In genomic region chr20:36117638-36118037, GRCh38 we compare ENCODE assay signal across 22 cellular contexts. TPM values are rescaled to one million over a fixed set of nuclear protein-coding genes. Genes with fewer than 3 reads are reported as not detected.
DNase-seq lines count a peak whose midpoint lies in the region; ATAC-seq and TF ChIP-seq lines count a peak whose summit lies in the region.
"Had no signal": no experiment of that assay in that cellular context is flagged by ENCODE, and none has a peak within 500 bp of the region (broad histone marks: within the 10 kb centered on the region; RNA-seq: fewer than 3 reads in every experiment).

No MANE protein-coding gene starts in this region.

- H3K4me3 ChIP-seq in trophoblast cell (ENCODE audit: low read depth, low read length) (no peak overlapping the region), OCI-LY7 (ENCODE audit: low read depth, low read length, poor library complexity, severe bottlenecking) (no peak overlapping the region)
- H3K4me3 ChIP-seq: spleen had no signal

- DNase-seq in KBM-7 (peak; percentile 36), SKM-1 treated with dmso at 0.1 percent for 144 hours (lab: John Stamatoyannopoulos, UW; ENCODE audit: unreplicated experiment) (peak; percentile 67), left cardiac atrium (peak; percentile 47), trophoblast cell (no peak), cerebellar cortex (ENCODE audit: low spot score) (no peak), erythroblast (lab: John Stamatoyannopoulos, UW) (no peak), OCI-LY7 (ENCODE audit: low spot score) (no peak)
- DNase-seq: activated CD4-positive, alpha-beta T cell treated with anti-CD3 and anti-CD28 coated beads, Interleukin-2, amount 10 ng/mL, durations not matched to agents 24 days and 14 days; activated gamma-delta T cell treated with Interleukin-2 at 50 U/mL for 16 hours; activated naive CD8-positive, alpha-beta T cell treated with anti-CD3 and anti-CD28 coated beads, Interleukin-2, amount 50 U/mL, for 24 hours; activated T-cell treated with anti-CD3 and anti-CD28 coated beads, Interleukin-2, amount 50 U/mL, for 4 hours; effector CD8-positive, alpha-beta T cell; left colon; midbrain; natural killer cell; NCI-H1092; NCI-H187 treated with DMSO at 0.1 percent for 48 hours; NCI-H524 treated with DMSO at 0.1 percent for 48 hours; SHP77 treated with DMSO at 0.1 percent for 48 hours; spleen had no signal

- no peak for TF ChIP-seq CTCF in OCI-LY7 (conservative IDR thresholded peaks at IDR 0.05; ENCODE audit: low read length)

- H3K27me3 ChIP-seq in trophoblast cell (ENCODE audit: insufficient read depth, low read length) = no peaks in the 10 kb centered on the region
- H3K27me3 ChIP-seq: spleen had no signal

- no peak overlapping the region for H2AFZ ChIP-seq in trophoblast cell (ENCODE audit: insufficient read depth, low read length, poor library complexity)
- no peak overlapping the region for H2AFZ ChIP-seq in OCI-LY7 (ENCODE audit: low read length)

- no peaks in the 10 kb centered on the region for H4K20me1 ChIP-seq in OCI-LY7 (ENCODE audit: insufficient read depth, low read length)

- H3K36me3 ChIP-seq in trophoblast cell (ENCODE audit: control insufficient read depth in 1 of 2, insufficient read depth in 2 of 2, low read length in 2 of 2) (no peaks in the 10 kb centered on the region), OCI-LY7 (ENCODE audit: insufficient read depth, low read length) (no peaks in the 10 kb centered on the region)
- H3K36me3 ChIP-seq: spleen had no signal

- H3K4ac ChIP-seq in trophoblast cell (ENCODE audit: low read depth, low read length) = no peak overlapping the region

- peak overlapping the region; percentile 21 for H2BK120ac ChIP-seq in trophoblast cell (ENCODE audit: insufficient read depth, low read length, poor library complexity)

- intact Hi-C loops in left cardiac atrium (cut with DNase I) = no loop called here
- intact Hi-C loops in OCI-LY7 (cut with micrococcal nuclease; ENCODE audit: unreplicated experiment) = no loop called here

- H3K79me2 ChIP-seq in trophoblast cell (ENCODE audit: control insufficient read depth, insufficient read depth, low read length, poor library complexity) = no peaks in the 10 kb centered on the region
- H3K79me2 ChIP-seq in OCI-LY7 (ENCODE audit: insufficient read depth, low read depth, low read length) = no peaks in the 10 kb centered on the region

- H3K9ac ChIP-seq in trophoblast cell (ENCODE audit: low read length) = no peak overlapping the region

- CTCF ChIA-PET in OCI-LY7 (lab: Charles Lee; ENCODE audit: unreplicated experiment) = no interaction called here

- H3K18ac ChIP-seq in trophoblast cell (ENCODE audit: low read length) = no peak overlapping the region

- H3K9me3 ChIP-seq in trophoblast cell (ENCODE audit: insufficient read depth, low read depth, low read length) (no peaks in the 10 kb centered on the region), OCI-LY7 (ENCODE audit: low read length) (no peaks in the 10 kb centered on the region)
- H3K9me3 ChIP-seq: spleen had no signal

- no peak overlapping the region for H2BK5ac ChIP-seq in trophoblast cell (ENCODE audit: low read depth, low read length, poor library complexity)

- H2AK5ac ChIP-seq in trophoblast cell (ENCODE audit: low read length) = no peak overlapping the region

- no peak overlapping the region for H3K14ac ChIP-seq in trophoblast cell (ENCODE audit: low read length)

- POLR2A ChIA-PET in OCI-LY7 (lab: Charles Lee) = no interaction called here

- H2BK12ac ChIP-seq in trophoblast cell (ENCODE audit: low read length) = no peak overlapping the region

- no peak overlapping the region for H4K91ac ChIP-seq in trophoblast cell (ENCODE audit: low read depth, low read length)

- no TSS peak for BruUV-seq in OCI-LY7 (replicated peaks; lab: Mats Ljungman, UMichigan)

- H3K27ac ChIP-seq in trophoblast cell (ENCODE audit: low read depth, low read length) (no peak overlapping the region), OCI-LY7 (ENCODE audit: low read depth, low read length, poor library complexity, severe bottlenecking) (no peak overlapping the region)
- H3K27ac ChIP-seq: epithelial cell of prostate, spleen had no signal

- peaks cover 2% of the 10 kb centered on the region for H3K79me1 ChIP-seq in trophoblast cell (ENCODE audit: low read length)

- H3K4me2 ChIP-seq in trophoblast cell (ENCODE audit: low read length) = no peak overlapping the region
- no peak overlapping the region for H3K4me2 ChIP-seq in OCI-LY7 (ENCODE audit: low read length)

- H3K9me2 ChIP-seq in OCI-LY7 (ENCODE audit: insufficient read depth, low read length) = no peaks in the 10 kb centered on the region

- H4K8ac ChIP-seq in trophoblast cell (ENCODE audit: low read depth, low read length) = no peak overlapping the region

- in situ Hi-C loops in KBM-7 (cut with MboI; ENCODE audit: low pct_unique_long_range_greater_than_20kb, low sequenced_read_pairs) = no loop called here

- H3K4me1 ChIP-seq in trophoblast cell (ENCODE audit: control insufficient read depth in 1 of 2, insufficient read depth in 2 of 2, low read length in 2 of 2) = peaks cover 27% of the 10 kb centered on the region in 2 experiments
- peaks cover 34% of the 10 kb centered on the region for H3K4me1 ChIP-seq in OCI-LY7 (ENCODE audit: insufficient read depth, low read length, poor library complexity, severe bottlenecking)

- H3K23ac ChIP-seq in trophoblast cell (ENCODE audit: low read length) = no peak overlapping the region

- no peak for TF ChIP-seq POLR2A in erythroblast (IDR thresholded peaks at IDR 0.05; ENCODE audit: low read length)

- H4K12ac ChIP-seq in trophoblast cell (ENCODE audit: low read depth, low read length) = no peak overlapping the region

- peak; percentile 59 to 87 for ATAC-seq in left cardiac atrium
- ATAC-seq: activated naive CD8-positive, alpha-beta T cell treated with anti-CD3 and anti-CD28 coated beads, Interleukin-2, amount 50 U/mL, for 24 hours; activated T-cell treated with anti-CD3 and anti-CD28 coated beads, Interleukin-2, amount 50 U/mL, for 4 hours; natural killer cell had no signal

RNA-seq across cellular contexts. Expression of gene EPB41L1, which starts 36.9 kb away (rescaled TPM):
- total RNA-seq in left cardiac atrium (10 to 100 TPM; 20.5 to 32.1 TPM), OCI-LY7 (2022) (1.4 and 1.6 TPM in 2 replicates)
- polyA plus RNA-seq in trophoblast cell (2013) = 13.2 and 13.5 TPM in 2 replicates
- total RNA-seq in OCI-LY7 (2014; rRNA removed; shearing (Covaris generic)) = 0.26 and 0.54 TPM in 2 replicates
- polyA plus RNA-seq: CD14-positive monocyte had no signal

Comparison
In these comparisons a context has a peak if more than half of its experiments do, and no peak if none do; other contexts are left out.
1. DNase-seq: peak in KBM-7 (single experiment), SKM-1 treated with dmso at 0.1 percent for 144 hours (single experiment) and left cardiac atrium (single experiment); none in trophoblast cell (0 of 2), cerebellar cortex (single experiment), erythroblast (0 of 2) and OCI-LY7 (single experiment).
2. RNA of gene EPB41L1, which starts 36.9 kb away (total RNA-seq): 20.5 to 32.1 TPM in left cardiac atrium; 0.26 to 1.6 TPM in OCI-LY7; every median in the first group is over 4 times any median in the second.